ENCODE assay signal across 9 cellular contexts in the genomic region with DNA sequence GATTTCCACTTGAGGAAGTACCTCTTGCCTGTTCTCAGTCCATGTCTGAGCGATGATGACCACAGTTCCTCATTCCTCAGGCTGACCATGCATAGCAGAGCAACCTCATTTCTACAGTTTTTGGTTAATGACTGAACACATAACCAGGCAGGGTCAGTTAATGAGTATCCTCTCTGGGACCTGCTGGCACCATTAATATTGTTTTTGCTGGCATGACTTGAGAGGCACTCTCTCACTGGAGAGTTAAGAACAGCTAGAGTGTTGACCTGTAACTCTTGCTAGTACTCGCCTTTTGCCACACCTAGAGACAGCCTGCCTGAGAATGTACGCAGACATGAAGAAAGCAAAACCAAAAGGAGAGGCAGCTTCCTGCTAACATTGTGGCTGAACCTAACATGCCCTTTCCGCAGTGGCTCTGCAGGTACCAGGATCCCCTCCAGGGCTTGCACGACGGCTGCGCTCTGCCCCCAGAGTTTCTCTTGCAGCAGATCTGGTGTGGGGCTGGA. TPM values are rescaled to one million over a fixed set of nuclear protein-coding genes. Genes with fewer than 3 reads are reported as not detected.
A peak's percentile ranks its signal among the peaks of the same experiment; 100 is the strongest.
DNase-seq lines count a peak whose midpoint lies in the region; ATAC-seq and TF ChIP-seq lines count a peak whose summit lies in the region.
"Had no signal": no experiment of that assay in that cellular context is flagged by ENCODE, and none has a peak within 500 bp of the region (broad histone marks: within the 10 kb centered on the region; RNA-seq: fewer than 3 reads in every experiment).

No MANE protein-coding gene starts in this region.

- no peak overlapping the region for H3K18ac ChIP-seq in H9 (ENCODE audit: insufficient read length, low read depth, low read length)

- no peak overlapping the region for H3K14ac ChIP-seq in H9 (ENCODE audit: insufficient read depth, low read length)

- no peak overlapping the region for H2BK20ac ChIP-seq in H9 (ENCODE audit: low read depth, low read length, poor library complexity, severe bottlenecking)

- no peak overlapping the region for H3K4me2 ChIP-seq in H9 (ENCODE audit: insufficient read depth, insufficient read length, low read length)

- no peak overlapping the region for H2BK5ac ChIP-seq in H9 (ENCODE audit: insufficient read length, low read length)

- H2BK120ac ChIP-seq in H9 (ENCODE audit: low read depth, low read length, poor library complexity, severe bottlenecking): no peak overlapping the region

- ATAC-seq in GM18907 (IDR thresholded peaks at IDR 0.05; ENCODE audit: unreplicated experiment) (peak; percentile 91), HG03045 (IDR thresholded peaks at IDR 0.05; ENCODE audit: unreplicated experiment) (peak; percentile 90)

- no peaks in the 10 kb centered on the region for H4K20me1 ChIP-seq in H9 (ENCODE audit: control insufficient read depth, insufficient read depth, insufficient read length)

- WGBS in lower leg skin, 2 donors: 56 to 57% methylated on average over 7 of the region's 7 CpGs
- no CpG with 5 or more reads among the region's 7 CpGs for WGBS in H9 (ENCODE audit: extremely low coverage, insufficient read length, low lambda C conversion rate)

- no peaks in the 10 kb centered on the region for H3K79me1 ChIP-seq in H9 (ENCODE audit: insufficient read depth, low read depth, low read length, poor library complexity, severe bottlenecking)

- no peak overlapping the region for H3K9ac ChIP-seq in H9 (ENCODE audit: extremely low read depth, insufficient read length, low read length)

- no peak overlapping the region for H4K8ac ChIP-seq in H9 (replicated peaks; ENCODE audit: insufficient read length, low read depth, low read length)

- H3K4me1 Mint-ChIP-seq in T-helper 2 cell treated with Interferon-gamma antibody and Interleukin-4, amounts not matched to agents 5 μg/mL and 100 μg/mL, for 36 hours (ENCODE audit: low read depth): peaks cover 34% of the 10 kb centered on the region
- H3K4me1 Mint-ChIP-seq in nephron progenitor cell: peaks cover 20% of the 10 kb centered on the region
- H3K4me1 Mint-ChIP-seq in H9: peaks cover 8 to 11% of the 10 kb centered on the region in 2 experiments; a peak in 3 of 4 replicates

- no peak overlapping the region for H3K56ac ChIP-seq in H9 (ENCODE audit: insufficient read length, low read depth, low read length)

- in situ Hi-C loops in astrocyte of the spinal cord (cut with HindIII; ENCODE audit: low sequenced_read_pairs): no loop called here

- H3T11ph ChIP-seq in H9 (ENCODE audit: low read length): no peak overlapping the region

- peak overlapping the region; percentile 90 for H3K27ac Mint-ChIP-seq in T-helper 2 cell treated with Interferon-gamma antibody and Interleukin-4, amounts not matched to agents 5 μg/mL and 100 μg/mL, for 36 hours
- H3K27ac Mint-ChIP-seq in nephron progenitor cell: peak overlapping the region; percentile 81
- H3K27ac Mint-ChIP-seq in H9: peak overlapping the region in 1 of 3 experiments; percentile 60; a peak in 4 of 7 replicates
- H3K27ac Mint-ChIP-seq: dendritic cell treated with granulocyte-macrophage colony-stimulating factor and Interleukin-4, amounts not matched to agents 40 ng/mL and 50 ng/mL, for 4 days had no signal

- H3K4me3 ChIP-seq in astrocyte of the spinal cord (ENCODE audit: low read depth, low read length): no peak overlapping the region
- H3K4me3 ChIP-seq in lower leg skin (ENCODE audit: low read depth, poor library complexity, severe bottlenecking): no peak overlapping the region

- H3K4ac ChIP-seq in H9 (ENCODE audit: low read depth, low read length): no peak overlapping the region

- H2AK5ac ChIP-seq in H9 (ENCODE audit: insufficient read length, low read length): no peak overlapping the region

- no peak overlapping the region for H4K91ac ChIP-seq in H9 (ENCODE audit: insufficient read length, low read depth, low read length)

- H3K23me2 ChIP-seq in H9 (ENCODE audit: insufficient read length, low read depth, low read length, poor library complexity, severe bottlenecking): no peaks in the 10 kb centered on the region

- no peaks in the 10 kb centered on the region for H3K27me3 Mint-ChIP-seq in T-helper 2 cell treated with Interferon-gamma antibody and Interleukin-4, amounts not matched to agents 5 μg/mL and 100 μg/mL, for 36 hours (ENCODE audit: low read depth)
- H3K27me3 Mint-ChIP-seq in nephron progenitor cell (ENCODE audit: low read depth, poor library complexity) (no peaks in the 10 kb centered on the region), H9 (ENCODE audit: low read depth) (no peaks in the 10 kb centered on the region)
- H3K27me3 Mint-ChIP-seq: dendritic cell treated with granulocyte-macrophage colony-stimulating factor and Interleukin-4, amounts not matched to agents 40 ng/mL and 50 ng/mL, for 4 days had no signal

- H3K27me3 ChIP-seq in H9 (ENCODE audit: insufficient read depth, low read length): no peaks in the 10 kb centered on the region

- no peaks in the 10 kb centered on the region for H3K9me3 ChIP-seq in H9 (ENCODE audit: control insufficient read depth, low read depth, low read length)

- TF ChIP-seq CTCF in astrocyte of the spinal cord (IDR thresholded peaks at IDR 0.05; ENCODE audit: low read depth, low read length) (no peak), nephron progenitor cell (IDR thresholded peaks at IDR 0.05) (no peak), lower leg skin (IDR thresholded peaks at IDR 0.05) (no peak), H9 (conservative IDR thresholded peaks at IDR 0.05) (no peak)

- DNase-seq in T-helper 2 cell treated with Interferon-gamma antibody and Interleukin-4, amounts not matched to agents 5 μg/mL and 100 μg/mL, for 36 hours (ENCODE audit: low spot score): peak; percentile 40
- DNase-seq in astrocyte of the spinal cord (ENCODE audit: low read depth, low spot score): peak; percentile 93
- no peak for DNase-seq in nephron progenitor cell
- no peak for DNase-seq in SHP77 treated with DMSO at 0.1 percent for 48 hours (lab: John Stamatoyannopoulos, UW)
- DNase-seq in lower leg skin (ENCODE audit: low spot score in 2 of 2): no peak
- DNase-seq in H9: no peak

- H2BK12ac ChIP-seq in H9 (ENCODE audit: insufficient read length, low read depth, low read length): no peak overlapping the region

- H3K4me3 Mint-ChIP-seq in T-helper 2 cell treated with Interferon-gamma antibody and Interleukin-4, amounts not matched to agents 5 μg/mL and 100 μg/mL, for 36 hours: peak overlapping the region; percentile 81
- no peak overlapping the region for H3K4me3 Mint-ChIP-seq in nephron progenitor cell
- no peak overlapping the region for H3K4me3 Mint-ChIP-seq in H9
- H3K4me3 Mint-ChIP-seq: dendritic cell treated with granulocyte-macrophage colony-stimulating factor and Interleukin-4, amounts not matched to agents 40 ng/mL and 50 ng/mL, for 4 days had no signal

- intact Hi-C loops in lower leg skin (cut with DNase I; ENCODE audit: low total_unique reads): no loop called here

- TF ChIP-seq POLR2A in lower leg skin (IDR thresholded peaks at IDR 0.05): no peak

- no peak overlapping the region for H2BK15ac ChIP-seq in H9 (ENCODE audit: low read depth, low read length)

- peaks cover 37% of the 10 kb centered on the region for H3K36me3 Mint-ChIP-seq in T-helper 2 cell treated with Interferon-gamma antibody and Interleukin-4, amounts not matched to agents 5 μg/mL and 100 μg/mL, for 36 hours (ENCODE audit: low read depth)
- H3K36me3 Mint-ChIP-seq in nephron progenitor cell (ENCODE audit: low read depth) (peaks cover 35% of the 10 kb centered on the region), H9 (ENCODE audit: insufficient read depth in 1 of 3, low read depth in 3 of 3) (peaks cover 9 to 30% (median 16%) of the 10 kb centered on the region in 3 experiments; a peak in 6 of 7 replicates)

- no peak overlapping the region for H4K5ac ChIP-seq in H9 (ENCODE audit: insufficient read length, low read depth, low read length)

- H3K23ac ChIP-seq in H9 (ENCODE audit: insufficient read length, low read depth, low read length): no peak overlapping the region

- no peak overlapping the region for H3K27ac ChIP-seq in H9 (ENCODE audit: insufficient read length, low read depth, low read length)

- H3K79me2 ChIP-seq in H9 (ENCODE audit: insufficient read depth, low read length): no peaks in the 10 kb centered on the region

- no peaks in the 10 kb centered on the region for H3K4me1 ChIP-seq in H9 (ENCODE audit: insufficient read depth, low read length)

- H2AFZ ChIP-seq in H9 (ENCODE audit: low read length): no peak overlapping the region

- no peaks in the 10 kb centered on the region for H3K9me3 Mint-ChIP-seq in T-helper 2 cell treated with Interferon-gamma antibody and Interleukin-4, amounts not matched to agents 5 μg/mL and 100 μg/mL, for 36 hours
- no peaks in the 10 kb centered on the region for H3K9me3 Mint-ChIP-seq in nephron progenitor cell
- peaks cover 0 to under 1% of the 10 kb centered on the region in 2 experiments; a peak in 1 of 5 replicates for H3K9me3 Mint-ChIP-seq in H9
- H3K9me3 Mint-ChIP-seq: dendritic cell treated with granulocyte-macrophage colony-stimulating factor and Interleukin-4, amounts not matched to agents 40 ng/mL and 50 ng/mL, for 4 days had no signal

RNA-seq across cellular contexts. Expression of a gene that starts 23.9 kb away (rescaled TPM):
- 10 to 100 TPM in 2 of 4 donors, 1 to 10 TPM in 2; 4.8 to 14.6 (median 9.2) TPM for total RNA-seq in lower leg skin
- total RNA-seq in H9 (2021): 15.3 and 16.5 TPM in 2 replicates

RNA-seq across cellular contexts. Expression of a gene that starts 24.0 kb away (rescaled TPM):
- total RNA-seq in lower leg skin (under 1 TPM; 0.04 to 0.88 (median 0.36) TPM), H9 (2021) (0.97 and 1.0 TPM in 2 replicates)

RNA-seq across cellular contexts. Expression of a gene that starts 44.4 kb away (rescaled TPM):
- total RNA-seq in lower leg skin: 10 to 100 TPM; 31.7 to 41.0 (median 35.5) TPM
- 21.0 and 21.8 TPM in 2 replicates for total RNA-seq in H9 (2021)

RNA-seq across cellular contexts. Expression of a gene that starts 51.4 kb away (rescaled TPM):
- 100 to 1,000 TPM; 107 to 132 (median 116) TPM for total RNA-seq in lower leg skin
- total RNA-seq in H9 (2021): 613 and 618 TPM in 2 replicates

Comparison
In these comparisons a context has a peak if more than half of its experiments do, and no peak if none do; other contexts are left out.
1. DNase-seq: peak in T-helper 2 cell treated with Interferon-gamma antibody and Interleukin-4, amounts not matched to agents 5 μg/mL and 100 μg/mL, for 36 hours (single experiment) and astrocyte of the spinal cord (single experiment); none in nephron progenitor cell (single experiment), SHP77 treated with DMSO at 0.1 percent for 48 hours (single experiment), lower leg skin (0 of 2) and H9 (single experiment).